In genomic region chr10:77498829-77499228, GRCh38 we compare ENCODE assay signal across 18 cellular contexts.
"Had no signal": no experiment of that assay in that cellular context is flagged by ENCODE, and none has a peak within 500 bp of the region (broad histone marks: within the 10 kb centered on the region; RNA-seq: fewer than 3 reads in every experiment).

No MANE protein-coding gene starts in this region.

- H3K9me3 Mint-ChIP-seq: activated CD4-positive, alpha-beta memory T cell treated with anti-CD3 and anti-CD28 coated beads for 36 hours; activated naive CD8-positive, alpha-beta T cell treated with anti-CD3 and anti-CD28 coated beads, Interleukin-2, amount 10 ng/mL, durations not matched to agents 7 days and 5 days; naive thymus-derived CD4-positive, alpha-beta T cell; T-helper 1 cell treated with Interleukin-12 subunit alpha and Interleukin-12 subunit beta and Interleukin-4 antibody, amounts not matched to agents 30 μg/mL and 1 μg/mL, for 36 hours had no signal

- H3K4me3 Mint-ChIP-seq: activated CD4-positive, alpha-beta memory T cell treated with anti-CD3 and anti-CD28 coated beads for 36 hours; activated naive CD8-positive, alpha-beta T cell treated with anti-CD3 and anti-CD28 coated beads, Interleukin-2, amount 10 ng/mL, durations not matched to agents 7 days and 5 days; naive thymus-derived CD4-positive, alpha-beta T cell; neural progenitor cell; T-helper 1 cell treated with Interleukin-12 subunit alpha and Interleukin-12 subunit beta and Interleukin-4 antibody, amounts not matched to agents 30 μg/mL and 1 μg/mL, for 36 hours had no signal

- H3K36me3 ChIP-seq: neural progenitor cell, upper lobe of left lung had no signal

- ATAC-seq: naive thymus-derived CD4-positive, alpha-beta T cell; stimulated activated naive CD8-positive, alpha-beta T cell treated with anti-CD3 and anti-CD28 coated beads, Interleukin-15, Interleukin-2, amounts not matched to agents 100 U/mL and 50 U/mL, for 24 hours had no signal

- H3K9ac ChIP-seq: neural progenitor cell had no signal

- H3K4me2 ChIP-seq: neural progenitor cell had no signal

- DNase-seq: activated CD4-positive, alpha-beta memory T cell treated with anti-CD3 and anti-CD28 coated beads for 36 hours; activated CD4-positive, alpha-beta T cell treated with anti-CD3 and anti-CD28 coated beads for 48 hours; activated naive CD4-positive, alpha-beta T cell treated with Interleukin-2 at 50 U/mL for 16 hours; activated naive CD8-positive, alpha-beta T cell treated with anti-CD3 and anti-CD28 coated beads, Interleukin-2, amount 10 ng/mL, durations not matched to agents 7 days and 5 days; activated T-cell treated with anti-CD3 and anti-CD28 coated beads, Interleukin-2, amount 50 U/mL, for 48 hours; amniotic stem cell; cerebellar nuclear complex; kidney; naive thymus-derived CD4-positive, alpha-beta T cell; stimulated activated CD4-positive, alpha-beta T cell treated with anti-CD3 and anti-CD28 coated beads, Interleukin-12 subunit alpha, Interleukin-12 subunit beta, amount 100 ng/mL, for 4 hours; stimulated activated CD4-positive, alpha-beta T cell treated with anti-CD3 and anti-CD28 coated beads, Interleukin-4, amount 100 ng/mL, for 4 hours; stimulated activated naive CD8-positive, alpha-beta T cell treated with anti-CD3 and anti-CD28 coated beads, Interleukin-15, Interleukin-2, amounts not matched to agents 100 U/mL and 50 U/mL, for 24 hours; upper lobe of left lung had no signal

- H3K27me3 ChIP-seq: neural progenitor cell, upper lobe of left lung had no signal

- H3K27ac Mint-ChIP-seq: activated CD4-positive, alpha-beta memory T cell treated with anti-CD3 and anti-CD28 coated beads for 36 hours; activated naive CD8-positive, alpha-beta T cell treated with anti-CD3 and anti-CD28 coated beads, Interleukin-2, amount 10 ng/mL, durations not matched to agents 7 days and 5 days; naive thymus-derived CD4-positive, alpha-beta T cell; neural progenitor cell; progenitor cell of endocrine pancreas; T-helper 1 cell treated with Interleukin-12 subunit alpha and Interleukin-12 subunit beta and Interleukin-4 antibody, amounts not matched to agents 30 μg/mL and 1 μg/mL, for 36 hours had no signal

- H2AFZ ChIP-seq: neural progenitor cell had no signal

- H3K36me3 Mint-ChIP-seq: activated CD4-positive, alpha-beta memory T cell treated with anti-CD3 and anti-CD28 coated beads for 36 hours; activated naive CD8-positive, alpha-beta T cell treated with anti-CD3 and anti-CD28 coated beads, Interleukin-2, amount 10 ng/mL, durations not matched to agents 7 days and 5 days; naive thymus-derived CD4-positive, alpha-beta T cell; neural progenitor cell had no signal

- H3K27ac ChIP-seq: epithelial cell of prostate, neural progenitor cell, upper lobe of left lung had no signal

- H3K4me3 ChIP-seq: lung, neural progenitor cell, upper lobe of left lung had no signal

- H3K9me3 ChIP-seq: upper lobe of left lung had no signal

- H3K4me1 ChIP-seq: upper lobe of left lung had no signal
